Comparison of ENCODE assay signal across 8 cellular contexts in the genomic region with DNA sequence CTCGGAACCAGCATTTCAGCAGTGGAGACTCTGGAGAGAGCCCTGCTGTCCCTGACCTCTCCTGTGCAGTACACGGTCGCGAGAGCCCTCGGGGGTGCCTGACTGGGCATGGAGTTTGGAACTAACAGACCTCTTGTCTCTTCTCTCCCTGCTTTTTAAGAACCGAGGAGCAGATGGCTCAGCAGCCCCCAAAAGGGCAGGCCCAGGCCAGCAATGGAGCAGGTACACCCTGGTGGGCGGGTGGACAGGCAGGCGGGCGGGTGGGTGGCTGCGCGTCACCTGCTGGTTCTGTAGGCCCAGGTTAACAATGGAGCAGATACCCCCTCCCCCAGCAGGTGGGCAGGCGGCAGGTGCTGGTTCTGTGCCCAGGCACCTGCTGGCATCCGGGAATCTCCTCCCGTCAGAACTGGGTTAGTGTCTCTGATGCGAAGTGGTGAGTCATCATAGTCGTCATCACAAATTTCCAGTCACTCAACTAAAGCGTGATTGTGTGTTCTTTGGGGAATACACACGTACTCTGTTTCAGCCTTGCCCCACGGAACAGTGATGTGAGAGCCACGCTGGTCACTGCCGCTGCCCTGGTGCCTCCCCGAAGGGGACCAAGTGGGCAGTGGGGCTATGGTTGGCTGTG. TPM values are rescaled to one million over a fixed set of nuclear protein-coding genes. Genes with fewer than 3 reads are reported as not detected.
DNase-seq lines count a peak whose midpoint lies in the region; ATAC-seq and TF ChIP-seq lines count a peak whose summit lies in the region.

No MANE protein-coding gene starts in this region.

- H3K9me3 ChIP-seq in tibial artery: no peaks in the 10 kb centered on the region

- no peaks in the 10 kb centered on the region for H3K27me3 ChIP-seq in tibial artery

- H3K4me1 Mint-ChIP-seq in stimulated activated naive CD8-positive, alpha-beta T cell treated with anti-CD3 and anti-CD28 coated beads, Interleukin-15, amount 100 ng/mL, for 72 hours: peaks cover 22% of the 10 kb centered on the region
- H3K4me1 Mint-ChIP-seq in endothelial cell (ENCODE audit: unreplicated experiment): no peaks in the 10 kb centered on the region

- H3K36me3 Mint-ChIP-seq in endothelial cell (ENCODE audit: low read depth, unreplicated experiment): peaks cover 10% of the 10 kb centered on the region

- no peaks in the 10 kb centered on the region for H3K27me3 Mint-ChIP-seq in stimulated activated naive CD8-positive, alpha-beta T cell treated with anti-CD3 and anti-CD28 coated beads, Interleukin-15, amount 100 ng/mL, for 72 hours
- peaks cover 10% of the 10 kb centered on the region for H3K27me3 Mint-ChIP-seq in endothelial cell (ENCODE audit: unreplicated experiment)

- no peak overlapping the region for H3K4me3 ChIP-seq in tibial artery

- ATAC-seq in stimulated activated naive CD8-positive, alpha-beta T cell treated with anti-CD3 and anti-CD28 coated beads, Interleukin-15, Interleukin-2, amounts not matched to agents 100 U/mL and 50 U/mL, for 24 hours: peak; percentile 73
- ATAC-seq in stimulated activated naive CD8-positive, alpha-beta T cell treated with anti-CD3 and anti-CD28 coated beads, Interleukin-15, amount 100 ng/mL, for 72 hours: no peak

- H3K9me3 Mint-ChIP-seq in stimulated activated naive CD8-positive, alpha-beta T cell treated with anti-CD3 and anti-CD28 coated beads, Interleukin-15, amount 100 ng/mL, for 72 hours: no peaks in the 10 kb centered on the region
- H3K9me3 Mint-ChIP-seq in endothelial cell (ENCODE audit: unreplicated experiment): no peaks in the 10 kb centered on the region

- TF ChIP-seq CTCF in tibial artery (IDR thresholded peaks at IDR 0.05) (no peak), endothelial cell (IDR thresholded peaks at IDR 0.05; ENCODE audit: unreplicated experiment) (no peak)

- intact Hi-C loops in tibial artery (cut with DNase I; ENCODE audit: low total_unique reads): no loop called here

- DNase-seq in stimulated activated naive CD8-positive, alpha-beta T cell treated with anti-CD3 and anti-CD28 coated beads, Interleukin-15, Interleukin-2, amounts not matched to agents 100 U/mL and 50 U/mL, for 24 hours: no peak
- DNase-seq in stimulated activated naive CD8-positive, alpha-beta T cell treated with anti-CD3 and anti-CD28 coated beads, Interleukin-15, amount 100 ng/mL, for 72 hours: no peak
- peak; percentile 46 for DNase-seq in activated CD4-positive, alpha-beta T cell treated with anti-CD3 and anti-CD28 coated beads, Interleukin-2, amount 50 U/mL, for 1 hour
- peak; percentile 27 for DNase-seq in fibroblast of peridontal ligament (ENCODE audit: extremely low read depth)
- DNase-seq in stimulated activated CD4-positive, alpha-beta T cell treated with anti-CD3 and anti-CD28 coated beads, TNF-alpha, amount 100 ng/mL, for 48 hours (ENCODE audit: low read depth in 3 of 3): peak in 2 of 3 donors; percentile 39 to 44
- DNase-seq in tibial artery: no peak
- no peak for DNase-seq in endothelial cell (ENCODE audit: low spot score)
- no peak for DNase-seq in D341Med (ENCODE audit: low spot score)

- peaks cover 0 to 3% (median 0%) of the 10 kb centered on the region in 4 donors for H3K4me1 ChIP-seq in tibial artery

- peaks cover 0 to 50% (median 10%) of the 10 kb centered on the region in 3 donors for H3K36me3 ChIP-seq in tibial artery

- H3K27ac Mint-ChIP-seq in stimulated activated naive CD8-positive, alpha-beta T cell treated with anti-CD3 and anti-CD28 coated beads, Interleukin-15, amount 100 ng/mL, for 72 hours: no peak overlapping the region
- no peak overlapping the region for H3K27ac Mint-ChIP-seq in endothelial cell (ENCODE audit: unreplicated experiment)

- no peak overlapping the region for H3K4me3 Mint-ChIP-seq in stimulated activated naive CD8-positive, alpha-beta T cell treated with anti-CD3 and anti-CD28 coated beads, Interleukin-15, amount 100 ng/mL, for 72 hours
- H3K4me3 Mint-ChIP-seq in endothelial cell (ENCODE audit: unreplicated experiment): no peak overlapping the region

- no peak overlapping the region for H3K27ac ChIP-seq in tibial artery

RNA-seq across cellular contexts. Expression of a gene that starts 41.1 kb away (rescaled TPM):
- 42.7 TPM for total RNA-seq in endothelial cell (ENCODE audit: unreplicated experiment)

Comparison
In these comparisons a context has a peak if more than half of its experiments do, and no peak if none do; other contexts are left out.
1. DNase-seq: peak in activated CD4-positive, alpha-beta T cell treated with anti-CD3 and anti-CD28 coated beads, Interleukin-2, amount 50 U/mL, for 1 hour (single experiment), fibroblast of peridontal ligament (single experiment) and stimulated activated CD4-positive, alpha-beta T cell treated with anti-CD3 and anti-CD28 coated beads, TNF-alpha, amount 100 ng/mL, for 48 hours (2 of 3); none in stimulated activated naive CD8-positive, alpha-beta T cell treated with anti-CD3 and anti-CD28 coated beads, Interleukin-15, Interleukin-2, amounts not matched to agents 100 U/mL and 50 U/mL, for 24 hours (single experiment), stimulated activated naive CD8-positive, alpha-beta T cell treated with anti-CD3 and anti-CD28 coated beads, Interleukin-15, amount 100 ng/mL, for 72 hours (0 of 2), tibial artery (0 of 2), endothelial cell (single experiment) and D341Med (single experiment).